19 cellular contexts compared by ENCODE assay signal in genomic region chr2:95391641-95392310, GRCh38. TPM values are rescaled to one million over a fixed set of nuclear protein-coding genes. Genes with fewer than 3 reads are reported as not detected.
A peak's percentile ranks its signal among the peaks of the same experiment; 100 is the strongest.
DNase-seq lines count a peak whose midpoint lies in the region; ATAC-seq, FAIRE-seq and TF ChIP-seq lines count a peak whose summit lies in the region.
"Had no signal": no experiment of that assay in that cellular context is flagged by ENCODE, and none has a peak within 500 bp of the region (broad histone marks: within the 10 kb centered on the region; RNA-seq: fewer than 3 reads in every experiment).

No MANE protein-coding gene starts in this region.

- TF ChIP-seq CTCF in K562 (IDR thresholded peaks at IDR 0.05 in 2 of 3, conservative IDR thresholded peaks at IDR 0.05 in 1 of 3; ENCODE audit: insufficient read depth in 2 of 3, low read depth in 1 of 3, low read length in 3 of 3) (no peak), liver (IDR thresholded peaks at IDR 0.05; ENCODE audit: low read depth, low read length, missing input control) (no peak), stomach (IDR thresholded peaks at IDR 0.05) (no peak)

- ATAC-seq in K562 (no peak), GM21360 (IDR thresholded peaks at IDR 0.05; ENCODE audit: unreplicated experiment) (no peak)
- ATAC-seq: stimulated activated effector memory CD8-positive, alpha-beta T cell treated with anti-CD3 and anti-CD28 coated beads, Interleukin-12 subunit alpha, Interleukin-12 subunit beta, amount 100 ng/mL, for 72 hours had no signal

- H3K4me1 ChIP-seq in K562 (replicated peaks in 1 of 2; ENCODE audit: control insufficient read depth in 2 of 2, insufficient read depth in 2 of 2, low read length in 2 of 2) (peaks cover 0 to 12% of the 10 kb centered on the region in 2 experiments; a peak in 2 of 5 replicates), liver (ENCODE audit: control insufficient read depth in 4 of 4, insufficient read depth in 4 of 4, low read length in 3 of 4) (peaks cover 21 to 53% (median 47%) of the 10 kb centered on the region in 4 donors), stomach (peaks cover 5 to 24% (median 14%) of the 10 kb centered on the region in 4 donors)

- no peak overlapping the region for H3K27ac ChIP-seq in K562 (ENCODE audit: extremely low read depth, low read depth, low read length)
- peak overlapping the region; percentile 63 to 88 for H3K27ac ChIP-seq in liver (ENCODE audit: low read depth in 1 of 2, low read length in 2 of 2)
- peak overlapping the region in 1 of 5 donors; percentile 3 for H3K27ac ChIP-seq in stomach
- H3K27ac ChIP-seq: suprapubic skin had no signal

- TF ChIP-seq RAD21 in K562 (CRISPR knock-in tag; conservative IDR thresholded peaks at IDR 0.05 in 1 of 2, IDR thresholded peaks at IDR 0.05 in 1 of 2) (no peak), liver (IDR thresholded peaks at IDR 0.05) (peak in 1 of 2 donors; percentile 34)

- H3K27me3 ChIP-seq in K562 (ENCODE audit: control insufficient read depth in 2 of 2, insufficient read depth in 2 of 2, low read length in 2 of 2) (peaks cover 23 to 47% of the 10 kb centered on the region in 2 experiments; a peak in 4 of 5 replicates), liver (ENCODE audit: control insufficient read depth in 4 of 4, insufficient read depth in 4 of 4, low read length in 3 of 4) (no peaks in the 10 kb centered on the region), stomach (peaks cover 0 to 11% (median 0%) of the 10 kb centered on the region in 3 donors)
- H3K27me3 ChIP-seq: suprapubic skin had no signal

- in situ Hi-C loops in K562 (cut with MboI): loop anchor here (10.0 kb wide), 1 partner anchor 643 kb away; the partner anchor contains the start of gene GPAT2

- TF ChIP-seq POLR2A in K562 (conservative IDR thresholded peaks at IDR 0.05) (no peak), stomach (IDR thresholded peaks at IDR 0.05) (no peak)

- H3K79me2 ChIP-seq in K562 (ENCODE audit: control insufficient read depth, insufficient read depth, low read length): no peaks in the 10 kb centered on the region

- no peak overlapping the region for H3K4me2 ChIP-seq in K562 (ENCODE audit: insufficient read depth, low read length)

- intact Hi-C loops in K562 (cut with micrococcal nuclease): no loop called here
- intact Hi-C loops in stomach (cut with DNase I; ENCODE audit: low total_unique reads): no loop called here

- BruUV-seq in K562 (replicated peaks; lab: Mats Ljungman, UMichigan): no TSS peak

- H3K36me3 ChIP-seq in K562 (ENCODE audit: control insufficient read depth, insufficient read depth, low read length): no peaks in the 10 kb centered on the region
- no peaks in the 10 kb centered on the region for H3K36me3 ChIP-seq in liver (ENCODE audit: control insufficient read depth in 4 of 4, insufficient read depth in 3 of 4, low read depth in 1 of 4, low read length in 3 of 4)
- H3K36me3 ChIP-seq in stomach: no peaks in the 10 kb centered on the region
- H3K36me3 ChIP-seq: suprapubic skin had no signal

- H3K4me3 ChIP-seq in K562 (no peak overlapping the region), liver (ENCODE audit: low read depth in 1 of 3, low read length in 3 of 3) (no peak overlapping the region), stomach (no peak overlapping the region)
- H3K4me3 ChIP-seq: suprapubic skin had no signal

- H2AFZ ChIP-seq in K562 (ENCODE audit: low read depth, low read length): no peak overlapping the region

- DNase-seq in NCI-H1092 treated with DMSO at 0.1 percent for 48 hours (lab: John Stamatoyannopoulos, UW): peak; percentile 43
- DNase-seq in K562 (ENCODE audit: extremely low read depth in 1 of 4, low spot score in 3 of 4): no peak
- peak; percentile 59 for DNase-seq in stomach
- DNase-seq in NCI-H2171 (lab: John Stamatoyannopoulos, UW): no peak
- DNase-seq in activated CD4-positive, alpha-beta T cell treated with anti-CD3 and anti-CD28 coated beads for 1 hour: no peak
- DNase-seq: activated CD4-positive, alpha-beta T cell treated with anti-CD3 and anti-CD28 coated beads, Interleukin-2, amount 50 U/mL, for 4 hours; activated CD8-positive, alpha-beta memory T cell treated with anti-CD3 and anti-CD28 coated beads, Interleukin-2, amount 50 U/mL, for 48 hours; kidney glomerular epithelial cell; NCI-H1048; NCI-H2081 treated with DMSO at 0.1 percent for 48 hours; NCI-H510A; nephron progenitor cell; stimulated activated CD4-positive, alpha-beta T cell treated with anti-CD3 and anti-CD28 coated beads, Interleukin-2, amount 100 ng/mL, for 24 hours; T-helper 9 cell had no signal

- POLR2A ChIA-PET in K562 (lab: Yijun Ruan, JAX): interaction anchor here (0.5 kb wide), 1 partner anchor 10 kb away, joined by 3 read pairs; no protein-coding TSS in a partner anchor

- 7% methylated on average over 7 of the region's 8 CpGs for WGBS in K562 (ENCODE audit: insufficient coverage, low coverage, missing lambda C conversion rate)
- WGBS in liver: 36% methylated on average over 8 of the region's 8 CpGs
- WGBS in stomach, 5 donors: 40 to 63% (median 57%) methylated on average over 6 to 8 of the region's 8 CpGs

- CTCF ChIA-PET in K562 (lab: Yijun Ruan, JAX; ENCODE audit: low intra/inter-chr PET ratio): no interaction called here

- TF ChIP-seq EP300 in K562 (IDR thresholded peaks at IDR 0.05; ENCODE audit: low read length) (no peak), stomach (IDR thresholded peaks at IDR 0.05) (no peak)

- no peaks in the 10 kb centered on the region for H3K9me1 ChIP-seq in K562 (ENCODE audit: control insufficient read depth, insufficient read depth, low read length)

- FAIRE-seq in K562 (lab: Jason Lieb, UNC): no peak
- FAIRE-seq: colon had no signal

- peak overlapping the region in 1 of 2 experiments; percentile 36; a peak in 1 of 4 replicates for H3K9ac ChIP-seq in K562 (ENCODE audit: insufficient read depth in 1 of 2, low read depth in 2 of 2, low read length in 2 of 2)
- peak overlapping the region in 1 of 2 donors; percentile 46 for H3K9ac ChIP-seq in liver (ENCODE audit: low read depth in 1 of 2, low read length in 2 of 2)

- H4K20me1 ChIP-seq in K562 (replicated peaks; ENCODE audit: control insufficient read depth, insufficient read depth, low read length): no peaks in the 10 kb centered on the region

- H3K9me3 ChIP-seq in K562 (replicated peaks; ENCODE audit: control insufficient read depth, insufficient read depth, low read depth, low read length) (no peaks in the 10 kb centered on the region), liver (ENCODE audit: control insufficient read depth in 4 of 4, low read length in 3 of 4) (no peaks in the 10 kb centered on the region), stomach (no peaks in the 10 kb centered on the region)
- H3K9me3 ChIP-seq: suprapubic skin had no signal

TF ChIP-seq in K562, 482 proteins besides CTCF, POLR2A, EP300 and RAD21 (continues in another document):
- TF ChIP-seq, protein P1, sequence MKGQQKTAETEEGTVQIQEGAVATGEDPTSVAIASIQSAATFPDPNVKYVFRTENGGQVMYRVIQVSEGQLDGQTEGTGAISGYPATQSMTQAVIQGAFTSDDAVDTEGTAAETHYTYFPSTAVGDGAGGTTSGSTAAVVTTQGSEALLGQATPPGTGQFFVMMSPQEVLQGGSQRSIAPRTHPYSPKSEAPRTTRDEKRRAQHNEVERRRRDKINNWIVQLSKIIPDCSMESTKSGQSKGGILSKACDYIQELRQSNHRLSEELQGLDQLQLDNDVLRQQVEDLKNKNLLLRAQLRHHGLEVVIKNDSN (CRISPR knock-in tag; IDR thresholded peaks at IDR 0.05): peak; percentile 53; the same call in 1 of the 2 replicates

TF ChIP-seq in liver, 16 proteins besides CTCF, POLR2A, EP300 and RAD21 (continues in another document):
- TF ChIP-seq EGR1 (IDR thresholded peaks at IDR 0.05; ENCODE audit: low read depth in 2 of 2) (no peak), YY1 (IDR thresholded peaks at IDR 0.05) (peak; percentile 26)

RNA-seq across cellular contexts. Expression of gene FAHD2A, which starts 10.7 kb away (rescaled TPM):
- 52.2 and 88.3 TPM in 2 replicates for total RNA-seq in K562 (2011; cell fraction: chromatin; rRNA removed; ENCODE audit: low replicate concordance)
- total RNA-seq in K562 (2011; cell fraction: nucleolus; rRNA removed): 76.5 and 80.0 TPM in 2 replicates
- 71.1 and 87.4 TPM in 2 replicates for total RNA-seq in K562 (2011; cell fraction: nucleoplasm; rRNA removed)
- total RNA-seq in K562 (2014; rRNA removed): 31.8 and 40.7 TPM in 2 replicates
- 22.4 and 30.3 TPM in 2 replicates for total RNA-seq in K562 (2014; rRNA removed; fragmentation: Illumina TruSeq; extraction: Trizol)
- total RNA-seq in K562 (2015; rRNA removed; fragmentation: Illumina TruSeq; extraction: Trizol): 28.4 and 29.2 TPM in 2 replicates
- total RNA-seq in K562 (2021): 36.6 and 37.5 TPM in 2 replicates
- polyA plus RNA-seq in K562 (2011; rRNA removed): 41.0 and 53.4 TPM in 2 replicates
- 45.5 and 47.0 TPM in 2 replicates for polyA plus RNA-seq in K562 (2011; cell fraction: cytosol; rRNA removed)
- polyA plus RNA-seq in K562 (2011; cell fraction: nucleus; rRNA removed): 139 and 155 TPM in 2 replicates
- polyA plus RNA-seq in K562 (2012): 22.1 and 42.2 TPM in 2 replicates
- polyA plus RNA-seq in K562 (2014; fragmentation: Illumina TruSeq; extraction: Trizol): 34.8 and 35.9 TPM in 2 replicates
- polyA plus RNA-seq in K562 (2014; fragmentation: Nextera tagmentation; extraction: Ambion mirVana): 10 to 100 TPM; 13.8 to 21.0 TPM
- 30.4 and 38.3 TPM in 2 replicates for polyA plus RNA-seq in K562 (2014; rRNA removed)
- polyA minus RNA-seq in K562 (2011; rRNA and poly(A)+ RNA removed): 33.9 and 36.1 TPM in 2 replicates
- 25.0 and 26.4 TPM in 2 replicates for polyA minus RNA-seq in K562 (2011; cell fraction: cytosol; rRNA and poly(A)+ RNA removed)
- 39.6 and 44.7 TPM in 2 replicates for polyA minus RNA-seq in K562 (2011; cell fraction: nucleus; rRNA and poly(A)+ RNA removed)
- total RNA-seq in liver: 10 to 100 TPM; 20.1 to 68.7 TPM
- polyA plus RNA-seq in liver: 100 to 1,000 TPM in 1 of 2 donors, 10 to 100 TPM in 1; 69.9 to 105 TPM
- 10 to 100 TPM; 11.7 to 40.7 (median 14.3) TPM for total RNA-seq in stomach
- polyA plus RNA-seq in stomach: 10 to 100 TPM; 26.2 to 31.1 (median 26.6) TPM

Comparison
In these comparisons a context has a peak if more than half of its experiments do, and no peak if none do; other contexts are left out.
1. DNase-seq: peak in NCI-H1092 treated with DMSO at 0.1 percent for 48 hours (single experiment) and stomach (single experiment); none in K562 (0 of 4), NCI-H2171 (single experiment) and activated CD4-positive, alpha-beta T cell treated with anti-CD3 and anti-CD28 coated beads for 1 hour (single experiment).